Comparison of ENCODE assay signal across 1 cellular context in genomic region chr20:64255361-64256281, GRCh38.
TF ChIP-seq lines count a peak whose summit lies in the region.

Gene PCMTD2, plus strand, starts transcription at chr20:64255748. Its CDS starts 4,218 bp downstream, at chr20:64259966.

TF ChIP-seq in HepG2, 621 proteins besides CTCF, POLR2A, EP300 and RAD21 (continued from another document and continues in another):
- TF ChIP-seq RNF219 (CRISPR knock-in tag; IDR thresholded peaks at IDR 0.05): no peak
- TF ChIP-seq ZFY (CRISPR knock-in tag; IDR thresholded peaks at IDR 0.05): peak; percentile 96
- TF ChIP-seq PBX2 (CRISPR knock-in tag; IDR thresholded peaks at IDR 0.05): no peak
- no peak for TF ChIP-seq ZNF549 (CRISPR knock-in tag; IDR thresholded peaks at IDR 0.05)
- TF ChIP-seq ZNF749 (CRISPR knock-in tag; IDR thresholded peaks at IDR 0.05; ENCODE audit: borderline replicate concordance): peak; percentile 64; the same call in 1 of the 2 replicates
- no peak for TF ChIP-seq GLMP (CRISPR knock-in tag; IDR thresholded peaks at IDR 0.05; ENCODE audit: borderline replicate concordance)
- no peak for TF ChIP-seq USF2 (IDR thresholded peaks at IDR 0.05; ENCODE audit: low read depth, low read length)
- no peak; the same call in 1 of the 2 replicates for TF ChIP-seq USF2 (CRISPR knock-in tag; IDR thresholded peaks at IDR 0.05; ENCODE audit: borderline replicate concordance)
- peak; percentile 98 for TF ChIP-seq ZNF607 (CRISPR knock-in tag; IDR thresholded peaks at IDR 0.05; ENCODE audit: borderline replicate concordance)
- TF ChIP-seq REST (IDR thresholded peaks at IDR 0.05; ENCODE audit: borderline replicate concordance in 1 of 2, low read depth in 1 of 2, low read length in 2 of 2): peak in 1 of 2 experiments; percentile 51; a peak in 1 of 4 replicates
- peak; percentile 55; the same call in 1 of the 2 replicates for TF ChIP-seq ARID5B (CRISPR knock-in tag; IDR thresholded peaks at IDR 0.05)
- TF ChIP-seq LCORL (IDR thresholded peaks at IDR 0.05): no peak
- no peak for TF ChIP-seq LCORL (CRISPR knock-in tag; IDR thresholded peaks at IDR 0.05)
- no peak for TF ChIP-seq DBP (CRISPR knock-in tag; IDR thresholded peaks at IDR 0.05; ENCODE audit: not compliant biosample characterization)
- no peak for TF ChIP-seq ZNF354B (CRISPR knock-in tag; IDR thresholded peaks at IDR 0.05)
- TF ChIP-seq E2F2 (CRISPR knock-in tag; IDR thresholded peaks at IDR 0.05; ENCODE audit: borderline replicate concordance): no peak; the same call in 1 of the 2 replicates
- TF ChIP-seq SMARCC2 (IDR thresholded peaks at IDR 0.05): no peak
- no peak; the same call in 1 of the 2 replicates for TF ChIP-seq HOXA5 (CRISPR knock-in tag; IDR thresholded peaks at IDR 0.05)
- no peak for TF ChIP-seq NFATC3 (CRISPR knock-in tag; IDR thresholded peaks at IDR 0.05)
- TF ChIP-seq ZNF230 (CRISPR knock-in tag; IDR thresholded peaks at IDR 0.05): peak; percentile 59; the same call in 1 of the 2 replicates
- peak; percentile 89 for TF ChIP-seq ZNF788 (CRISPR knock-in tag; IDR thresholded peaks at IDR 0.05; ENCODE audit: borderline replicate concordance)
- TF ChIP-seq ZNF687 (CRISPR knock-in tag; IDR thresholded peaks at IDR 0.05): peak; percentile 96
- no peak for TF ChIP-seq NONO (IDR thresholded peaks at IDR 0.05)
- no peak; the same call in 1 of the 2 replicates for TF ChIP-seq NONO (CRISPR knock-in tag; conservative IDR thresholded peaks at IDR 0.05)
- TF ChIP-seq MTF2 (CRISPR knock-in tag; IDR thresholded peaks at IDR 0.05; ENCODE audit: borderline replicate concordance): 0 out of 2 replicates have a peak, but pooled peaks have one; percentile 36
